In genomic region chr7:21352540-21353387, GRCh38 we compare ENCODE assay signal across 10 cellular contexts.
DNase-seq lines count a peak whose midpoint lies in the region; ATAC-seq and TF ChIP-seq lines count a peak whose summit lies in the region.
"Had no signal": no experiment of that assay in that cellular context is flagged by ENCODE, and none has a peak within 500 bp of the region (broad histone marks: within the 10 kb centered on the region; RNA-seq: fewer than 3 reads in every experiment).

No MANE protein-coding gene starts in this region.

- no peaks in the 10 kb centered on the region for H3K9me3 Mint-ChIP-seq in activated naive CD8-positive, alpha-beta T cell (ENCODE audit: low read depth)
- H3K9me3 Mint-ChIP-seq in mesothelial cell of epicardium, result no peaks in the 10 kb centered on the region
- H3K9me3 Mint-ChIP-seq: neural crest cell had no signal

- peak overlapping the region; percentile 92 for H3K27ac Mint-ChIP-seq in activated naive CD8-positive, alpha-beta T cell
- H3K27ac Mint-ChIP-seq in mesothelial cell of epicardium, result no peak overlapping the region

- H3K4me1 Mint-ChIP-seq in activated naive CD8-positive, alpha-beta T cell (ENCODE audit: low read depth), result peaks cover 54% of the 10 kb centered on the region
- no peaks in the 10 kb centered on the region for H3K4me1 Mint-ChIP-seq in mesothelial cell of epicardium
- H3K4me1 Mint-ChIP-seq: neural crest cell had no signal

- no peaks in the 10 kb centered on the region for H3K27me3 Mint-ChIP-seq in activated naive CD8-positive, alpha-beta T cell
- peaks cover 20% of the 10 kb centered on the region for H3K27me3 Mint-ChIP-seq in mesothelial cell of epicardium (ENCODE audit: low read depth)

- POLR2A ChIA-PET in GM10248 (lab: Yijun Ruan, JAX) (interaction anchor here (1.2 kb wide), 2 partner anchors 74 to 75 kb away, joined by 3 to 5 read pairs; partner anchors contain the start of gene SP4), HEK293T (lab: Yijun Ruan, JAX) (no interaction called here)

- H3K4me3 Mint-ChIP-seq in activated naive CD8-positive, alpha-beta T cell, result peak overlapping the region; percentile 81
- no peak overlapping the region for H3K4me3 Mint-ChIP-seq in mesothelial cell of epicardium
- H3K4me3 Mint-ChIP-seq: neural crest cell had no signal

- H3K36me3 Mint-ChIP-seq in activated naive CD8-positive, alpha-beta T cell, result no peaks in the 10 kb centered on the region
- H3K36me3 Mint-ChIP-seq in mesothelial cell of epicardium, result no peaks in the 10 kb centered on the region

- DNase-seq in GM10248 (ENCODE audit: extremely low spot score) (peak; percentile 66), D341Med (ENCODE audit: low spot score) (no peak), HEK293T (ENCODE audit: extremely low spot score) (no peak), NCI-H1436 treated with DMSO at 0.1 percent for 48 hours (lab: John Stamatoyannopoulos, UW) (no peak), mesothelial cell of epicardium (ENCODE audit: low spot score in 2 of 2, unreplicated experiment in 2 of 2) (no peak)

- ATAC-seq in GM21381 (IDR thresholded peaks at IDR 0.05; ENCODE audit: unreplicated experiment), result peak; percentile 77
- ATAC-seq in HG03558 (IDR thresholded peaks at IDR 0.05; ENCODE audit: extremely low read depth, unreplicated experiment), result peak; percentile 72
- ATAC-seq: HCT116 had no signal

- CTCF ChIA-PET in GM10248 (lab: Yijun Ruan, JAX), result interaction anchor here (0.8 to 1.4 kb wide), 6 partner anchors 10 to 102 kb away, joined by 3 to 5 read pairs (median 3); partner anchors contain the start of gene SP4
- CTCF ChIA-PET in HEK293T (lab: Yijun Ruan, JAX), result no interaction called here

- TF ChIP-seq CTCF in GM10248 (IDR thresholded peaks at IDR 0.05; ENCODE audit: control extremely low read depth, extremely low read depth, low read depth, missing control alignments), result no peak
- no peak for TF ChIP-seq CTCF in mesothelial cell of epicardium (IDR thresholded peaks at IDR 0.05; ENCODE audit: unreplicated experiment)

TF ChIP-seq in HEK293T, 16 proteins besides CTCF, POLR2A, EP300 and RAD21:
- TF ChIP-seq CTBP1 (IDR thresholded peaks at IDR 0.05; ENCODE audit: borderline replicate concordance) (no peak), LEF1 (IDR thresholded peaks at IDR 0.05; ENCODE audit: borderline replicate concordance) (no peak)
